In genomic region chr9:33434317-33435105, GRCh38 we compare ENCODE assay signal across 2 cellular contexts.
TF ChIP-seq lines count a peak whose summit lies in the region.

No MANE protein-coding gene starts in this region.

TF ChIP-seq in IMR-90, 13 proteins besides CTCF, POLR2A, EP300 and RAD21:
- TF ChIP-seq USF2 (IDR thresholded peaks at IDR 0.05; ENCODE audit: low read depth, low read length): no peak
- peak; percentile 69 for TF ChIP-seq BHLHE40 (IDR thresholded peaks at IDR 0.05; ENCODE audit: low read depth, low read length)
- TF ChIP-seq MAZ (IDR thresholded peaks at IDR 0.05; ENCODE audit: borderline replicate concordance, low read depth, low read length): no peak
- TF ChIP-seq NFE2L2 (IDR thresholded peaks at IDR 0.05; ENCODE audit: low read depth, low read length): no peak

TF ChIP-seq in H1, 55 proteins besides CTCF, POLR2A, EP300 and RAD21:
- TF ChIP-seq MAX (IDR thresholded peaks at IDR 0.05): no peak
- no peak for TF ChIP-seq KDM5A (IDR thresholded peaks at IDR 0.05; ENCODE audit: low read length)
- TF ChIP-seq RXRA (IDR thresholded peaks at IDR 0.05; ENCODE audit: insufficient read depth, low read depth, low read length): no peak
- no peak for TF ChIP-seq TBP (IDR thresholded peaks at IDR 0.05; ENCODE audit: low read depth, low read length)
- no peak for TF ChIP-seq SP4 (IDR thresholded peaks at IDR 0.05; ENCODE audit: low read length)
- TF ChIP-seq EGR1 (IDR thresholded peaks at IDR 0.05; ENCODE audit: borderline replicate concordance, low read depth, low read length): no peak
- no peak for TF ChIP-seq BCL11A (IDR thresholded peaks at IDR 0.05; ENCODE audit: low read depth in 2 of 2, low read length in 2 of 2)
- no peak for TF ChIP-seq GTF2F1 (IDR thresholded peaks at IDR 0.05; ENCODE audit: borderline replicate concordance, low read depth, low read length)
- TF ChIP-seq CBX8 (IDR thresholded peaks at IDR 0.05; ENCODE audit: borderline replicate concordance, low read depth, low read length): no peak
- TF ChIP-seq CBX5 (IDR thresholded peaks at IDR 0.05; ENCODE audit: low read depth, low read length): no peak
- TF ChIP-seq TCF12 (IDR thresholded peaks at IDR 0.05; ENCODE audit: low read depth, low read length): no peak
- no peak for TF ChIP-seq HDAC2 (IDR thresholded peaks at IDR 0.05; ENCODE audit: borderline replicate concordance in 1 of 2, low read depth in 2 of 2, low read length in 2 of 2)
- TF ChIP-seq GABPA (IDR thresholded peaks at IDR 0.05; ENCODE audit: borderline replicate concordance, insufficient read depth, low read length): no peak
- TF ChIP-seq POLR2AphosphoS5 (IDR thresholded peaks at IDR 0.05; ENCODE audit: low read depth, low read length): no peak
- no peak for TF ChIP-seq USF2 (IDR thresholded peaks at IDR 0.05; ENCODE audit: low read length)
- TF ChIP-seq CHD1 (IDR thresholded peaks at IDR 0.05; ENCODE audit: low read depth, low read length): no peak
- no peak for TF ChIP-seq BACH1 (IDR thresholded peaks at IDR 0.05; ENCODE audit: low read length)
- TF ChIP-seq HDAC6 (IDR thresholded peaks at IDR 0.05; ENCODE audit: low read depth, low read length): no peak
- no peak for TF ChIP-seq SIN3A (conservative IDR thresholded peaks at IDR 0.05 in 1 of 2, IDR thresholded peaks at IDR 0.05 in 1 of 2; ENCODE audit: low read depth in 1 of 2, low read length in 2 of 2)
